ENCODE assay signal across 8 cellular contexts in the genomic region with DNA sequence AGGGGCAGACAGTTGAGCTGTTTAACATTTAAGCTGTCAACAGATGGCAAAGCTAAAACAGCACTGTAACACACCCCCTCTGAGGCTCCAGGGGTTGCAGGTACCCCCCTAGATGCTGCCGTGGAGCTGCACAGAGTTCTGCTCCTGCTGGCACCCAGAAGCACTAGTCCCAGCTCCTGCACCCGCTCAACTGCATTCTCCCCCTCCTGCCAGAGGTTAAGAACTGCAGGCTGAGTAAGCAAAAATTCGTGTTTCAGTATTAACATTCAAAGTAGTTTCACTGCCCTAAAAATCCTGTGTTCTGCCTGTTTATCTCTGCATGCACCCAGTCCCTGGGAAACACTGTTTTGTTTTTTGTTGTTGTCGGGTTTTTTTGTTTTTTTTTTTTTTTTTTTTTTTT.
DNase-seq lines count a peak whose midpoint lies in the region; ATAC-seq and TF ChIP-seq lines count a peak whose summit lies in the region.

No MANE protein-coding gene starts in this region.

- H4K20me1 ChIP-seq in neural progenitor cell (ENCODE audit: low read depth): no peaks in the 10 kb centered on the region

- no peaks in the 10 kb centered on the region for H3K36me3 Mint-ChIP-seq in neural progenitor cell

- H3K9me3 Mint-ChIP-seq in neural progenitor cell: no peaks in the 10 kb centered on the region

- H3K4me3 Mint-ChIP-seq in neural progenitor cell: no peak overlapping the region

- no peaks in the 10 kb centered on the region for H3K27me3 ChIP-seq in neural progenitor cell

- no peak overlapping the region for H3K27ac ChIP-seq in VCaP
- H3K27ac ChIP-seq in neural progenitor cell: no peak overlapping the region

- no peak overlapping the region for H3K4me2 ChIP-seq in neural progenitor cell

- H3K9ac ChIP-seq in neural progenitor cell: no peak overlapping the region

- intact Hi-C loops in left ventricle myocardium superior (cut with micrococcal nuclease): no loop called here

- H3K4me1 Mint-ChIP-seq in neural progenitor cell: peaks cover 6% of the 10 kb centered on the region

- peak overlapping the region; percentile 98 for H2AFZ ChIP-seq in neural progenitor cell (replicated peaks)

- DNase-seq in NCI-H146 (lab: John Stamatoyannopoulos, UW): peak; percentile 16
- no peak for DNase-seq in NCI-H146 treated with DMSO at 0.1 percent for 48 hours (lab: John Stamatoyannopoulos, UW; ENCODE audit: unreplicated experiment)
- DNase-seq in HPDE6-E6E7 (ENCODE audit: extremely low spot score): peak; percentile 25
- DNase-seq in neural progenitor cell (ENCODE audit: low spot score): peak; percentile 62
- no peak for DNase-seq in stimulated activated CD4-positive, alpha-beta T cell treated with anti-CD3 and anti-CD28 coated beads, Interleukin-4, amount 100 ng/mL, for 24 hours
- DNase-seq in left ventricle myocardium superior: no peak

- ATAC-seq in GM21619 (IDR thresholded peaks at IDR 0.05; ENCODE audit: unreplicated experiment): peak; percentile 80
- ATAC-seq in left ventricle myocardium superior: no peak

- no peaks in the 10 kb centered on the region for H3K9me3 ChIP-seq in neural progenitor cell (ENCODE audit: low read depth)

- H3K4me3 ChIP-seq in neural progenitor cell: no peak overlapping the region

- TF ChIP-seq CTCF in VCaP (conservative IDR thresholded peaks at IDR 0.05): peak; percentile 72
- peak; percentile 52 for TF ChIP-seq CTCF in neural progenitor cell (IDR thresholded peaks at IDR 0.05)

- no peak overlapping the region for H3K27ac Mint-ChIP-seq in neural progenitor cell

- H3K27me3 Mint-ChIP-seq in neural progenitor cell (ENCODE audit: insufficient read depth, low read depth): no peaks in the 10 kb centered on the region

- H3K4me1 ChIP-seq in neural progenitor cell: no peaks in the 10 kb centered on the region

- no peaks in the 10 kb centered on the region for H3K79me2 ChIP-seq in neural progenitor cell (ENCODE audit: low read depth)

- H3K36me3 ChIP-seq in neural progenitor cell: no peaks in the 10 kb centered on the region

- no peaks in the 10 kb centered on the region for H3F3A ChIP-seq in neural progenitor cell (ENCODE audit: low read depth)

Comparison
In these comparisons a context has a peak if more than half of its experiments do, and no peak if none do; other contexts are left out.
1. DNase-seq: peak in NCI-H146 (single experiment), HPDE6-E6E7 (single experiment) and neural progenitor cell (single experiment); none in NCI-H146 treated with DMSO at 0.1 percent for 48 hours (single experiment), stimulated activated CD4-positive, alpha-beta T cell treated with anti-CD3 and anti-CD28 coated beads, Interleukin-4, amount 100 ng/mL, for 24 hours (single experiment) and left ventricle myocardium superior (single experiment).